ENCODE assay signal across 1 cellular context in genomic region chr7:142956951-142957623, GRCh38.
A peak's percentile ranks its signal among the peaks of the same experiment; 100 is the strongest.
TF ChIP-seq lines count a peak whose summit lies in the region.

No MANE protein-coding gene starts in this region.

TF ChIP-seq in K562, 482 proteins besides CTCF, POLR2A, EP300 and RAD21 (continued from another document and continues in another):
- TF ChIP-seq FOXM1 (IDR thresholded peaks at IDR 0.05; ENCODE audit: low read depth) (no peak), FOXM1 (CRISPR knock-in tag; IDR thresholded peaks at IDR 0.05; ENCODE audit: low read depth) (no peak), BDP1 (IDR thresholded peaks at IDR 0.05; ENCODE audit: insufficient read depth, insufficient read length) (no peak), ZNF263 (CRISPR knock-in tag; IDR thresholded peaks at IDR 0.05; ENCODE audit: borderline replicate concordance) (no peak; the same call in 1 of the 2 replicates), KLF10 (CRISPR knock-in tag; IDR thresholded peaks at IDR 0.05) (no peak), TCF7 (IDR thresholded peaks at IDR 0.05; ENCODE audit: borderline replicate concordance) (no peak), TOE1 (IDR thresholded peaks at IDR 0.05; ENCODE audit: borderline replicate concordance) (peak; percentile 67; the same call in 1 of the 2 replicates), TOE1 (CRISPR knock-in tag; IDR thresholded peaks at IDR 0.05; ENCODE audit: borderline replicate concordance, low read depth) (no peak), ZNF239 (CRISPR knock-in tag; IDR thresholded peaks at IDR 0.05) (no peak), ZNF197 (CRISPR knock-in tag; IDR thresholded peaks at IDR 0.05; ENCODE audit: low read depth) (no peak), POLR3G (IDR thresholded peaks at IDR 0.05; ENCODE audit: extremely low read depth, insufficient read length, insufficient replicate concordance) (no peak), SMARCA5 (IDR thresholded peaks at IDR 0.05) (no peak), SIN3A (IDR thresholded peaks at IDR 0.05; ENCODE audit: borderline replicate concordance in 2 of 2, control insufficient read depth in 1 of 2, low read depth in 2 of 2, low read length in 2 of 2) (no peak), SREBF2 (CRISPR knock-in tag; IDR thresholded peaks at IDR 0.05) (no peak), BCOR (IDR thresholded peaks at IDR 0.05) (peak; percentile 57; the same call in 1 of the 2 replicates), ERF (CRISPR knock-in tag; IDR thresholded peaks at IDR 0.05) (no peak), NCOA2 (IDR thresholded peaks at IDR 0.05; ENCODE audit: partially characterized antibody in 2 of 2) (no peak), ZNF354B (CRISPR knock-in tag; IDR thresholded peaks at IDR 0.05) (no peak), E4F1 (CRISPR knock-in tag; IDR thresholded peaks at IDR 0.05; ENCODE audit: borderline replicate concordance) (no peak), ZNF280A (IDR thresholded peaks at IDR 0.05; ENCODE audit: low read depth, partially characterized antibody) (no peak), ZNF561 (CRISPR knock-in tag; conservative IDR thresholded peaks at IDR 0.05) (no peak), HNRNPL (IDR thresholded peaks at IDR 0.05; ENCODE audit: low read depth, low read length) (no peak), ZNF785 (CRISPR knock-in tag; IDR thresholded peaks at IDR 0.05) (no peak), ZNF77 (CRISPR knock-in tag; IDR thresholded peaks at IDR 0.05) (no peak), PHB (CRISPR knock-in tag; IDR thresholded peaks at IDR 0.05) (no peak), YY1 (IDR thresholded peaks at IDR 0.05; ENCODE audit: borderline replicate concordance in 1 of 3, control insufficient read depth in 1 of 3, extremely low read depth in 1 of 3, insufficient read depth in 3 of 3, insufficient read length in 1 of 3, insufficient replicate concordance in 2 of 3, low read depth in 1 of 3, low read length in 2 of 3) (no peak), MGA (IDR thresholded peaks at IDR 0.05) (no peak), SMARCA4 (IDR thresholded peaks at IDR 0.05) (peak; percentile 93), CHD1 (IDR thresholded peaks at IDR 0.05; ENCODE audit: low read length) (no peak), ZC3H8 (IDR thresholded peaks at IDR 0.05) (no peak), TAF1 (IDR thresholded peaks at IDR 0.05; ENCODE audit: control insufficient read depth, extremely low read depth, insufficient read depth, low read length, severe bottlenecking) (no peak), ZC3H4 (CRISPR knock-in tag; IDR thresholded peaks at IDR 0.05; ENCODE audit: borderline replicate concordance) (no peak), KHSRP (IDR thresholded peaks at IDR 0.05) (no peak), GTF2A2 (tag; IDR thresholded peaks at IDR 0.05) (no peak), ATF7 (IDR thresholded peaks at IDR 0.05) (no peak), CBFA2T2 (conservative IDR thresholded peaks at IDR 0.05) (peak; percentile 82), HNRNPLL (IDR thresholded peaks at IDR 0.05; ENCODE audit: low read depth, low read length, poor library complexity, severe bottlenecking) (no peak), CCNT2 (IDR thresholded peaks at IDR 0.05; ENCODE audit: borderline replicate concordance, extremely low read depth, insufficient read length, low read depth, low read length) (peak; percentile 89)
- TF ChIP-seq, protein P1, sequence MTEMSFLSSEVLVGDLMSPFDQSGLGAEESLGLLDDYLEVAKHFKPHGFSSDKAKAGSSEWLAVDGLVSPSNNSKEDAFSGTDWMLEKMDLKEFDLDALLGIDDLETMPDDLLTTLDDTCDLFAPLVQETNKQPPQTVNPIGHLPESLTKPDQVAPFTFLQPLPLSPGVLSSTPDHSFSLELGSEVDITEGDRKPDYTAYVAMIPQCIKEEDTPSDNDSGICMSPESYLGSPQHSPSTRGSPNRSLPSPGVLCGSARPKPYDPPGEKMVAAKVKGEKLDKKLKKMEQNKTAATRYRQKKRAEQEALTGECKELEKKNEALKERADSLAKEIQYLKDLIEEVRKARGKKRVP (CRISPR knock-in tag; IDR thresholded peaks at IDR 0.05), result no peak
- TF ChIP-seq, protein P2, sequence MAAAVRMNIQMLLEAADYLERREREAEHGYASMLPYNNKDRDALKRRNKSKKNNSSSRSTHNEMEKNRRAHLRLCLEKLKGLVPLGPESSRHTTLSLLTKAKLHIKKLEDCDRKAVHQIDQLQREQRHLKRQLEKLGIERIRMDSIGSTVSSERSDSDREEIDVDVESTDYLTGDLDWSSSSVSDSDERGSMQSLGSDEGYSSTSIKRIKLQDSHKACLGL (CRISPR knock-in tag; IDR thresholded peaks at IDR 0.05; ENCODE audit: borderline replicate concordance, poor library complexity, severe bottlenecking), result no peak
- TF ChIP-seq, protein P3, sequence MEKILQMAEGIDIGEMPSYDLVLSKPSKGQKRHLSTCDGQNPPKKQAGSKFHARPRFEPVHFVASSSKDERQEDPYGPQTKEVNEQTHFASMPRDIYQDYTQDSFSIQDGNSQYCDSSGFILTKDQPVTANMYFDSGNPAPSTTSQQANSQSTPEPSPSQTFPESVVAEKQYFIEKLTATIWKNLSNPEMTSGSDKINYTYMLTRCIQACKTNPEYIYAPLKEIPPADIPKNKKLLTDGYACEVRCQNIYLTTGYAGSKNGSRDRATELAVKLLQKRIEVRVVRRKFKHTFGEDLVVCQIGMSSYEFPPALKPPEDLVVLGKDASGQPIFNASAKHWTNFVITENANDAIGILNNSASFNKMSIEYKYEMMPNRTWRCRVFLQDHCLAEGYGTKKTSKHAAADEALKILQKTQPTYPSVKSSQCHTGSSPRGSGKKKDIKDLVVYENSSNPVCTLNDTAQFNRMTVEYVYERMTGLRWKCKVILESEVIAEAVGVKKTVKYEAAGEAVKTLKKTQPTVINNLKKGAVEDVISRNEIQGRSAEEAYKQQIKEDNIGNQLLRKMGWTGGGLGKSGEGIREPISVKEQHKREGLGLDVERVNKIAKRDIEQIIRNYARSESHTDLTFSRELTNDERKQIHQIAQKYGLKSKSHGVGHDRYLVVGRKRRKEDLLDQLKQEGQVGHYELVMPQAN (IDR thresholded peaks at IDR 0.05; ENCODE audit: borderline replicate concordance), result no peak
- TF ChIP-seq, protein P4, sequence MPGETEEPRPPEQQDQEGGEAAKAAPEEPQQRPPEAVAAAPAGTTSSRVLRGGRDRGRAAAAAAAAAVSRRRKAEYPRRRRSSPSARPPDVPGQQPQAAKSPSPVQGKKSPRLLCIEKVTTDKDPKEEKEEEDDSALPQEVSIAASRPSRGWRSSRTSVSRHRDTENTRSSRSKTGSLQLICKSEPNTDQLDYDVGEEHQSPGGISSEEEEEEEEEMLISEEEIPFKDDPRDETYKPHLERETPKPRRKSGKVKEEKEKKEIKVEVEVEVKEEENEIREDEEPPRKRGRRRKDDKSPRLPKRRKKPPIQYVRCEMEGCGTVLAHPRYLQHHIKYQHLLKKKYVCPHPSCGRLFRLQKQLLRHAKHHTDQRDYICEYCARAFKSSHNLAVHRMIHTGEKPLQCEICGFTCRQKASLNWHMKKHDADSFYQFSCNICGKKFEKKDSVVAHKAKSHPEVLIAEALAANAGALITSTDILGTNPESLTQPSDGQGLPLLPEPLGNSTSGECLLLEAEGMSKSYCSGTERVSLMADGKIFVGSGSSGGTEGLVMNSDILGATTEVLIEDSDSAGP (CRISPR knock-in tag; IDR thresholded peaks at IDR 0.05), result no peak
- TF ChIP-seq, protein P5, sequence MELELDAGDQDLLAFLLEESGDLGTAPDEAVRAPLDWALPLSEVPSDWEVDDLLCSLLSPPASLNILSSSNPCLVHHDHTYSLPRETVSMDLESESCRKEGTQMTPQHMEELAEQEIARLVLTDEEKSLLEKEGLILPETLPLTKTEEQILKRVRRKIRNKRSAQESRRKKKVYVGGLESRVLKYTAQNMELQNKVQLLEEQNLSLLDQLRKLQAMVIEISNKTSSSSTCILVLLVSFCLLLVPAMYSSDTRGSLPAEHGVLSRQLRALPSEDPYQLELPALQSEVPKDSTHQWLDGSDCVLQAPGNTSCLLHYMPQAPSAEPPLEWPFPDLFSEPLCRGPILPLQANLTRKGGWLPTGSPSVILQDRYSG (tag; conservative IDR thresholded peaks at IDR 0.05; ENCODE audit: low read depth), result no peak
